Comparison of ENCODE assay signal across 23 cellular contexts in genomic region chr17:35825206-35825605, GRCh38. TPM values are rescaled to one million over a fixed set of nuclear protein-coding genes. Genes with fewer than 3 reads are reported as not detected.
DNase-seq lines count a peak whose midpoint lies in the region; ATAC-seq, FAIRE-seq and TF ChIP-seq lines count a peak whose summit lies in the region.
"Had no signal": no experiment of that assay in that cellular context is flagged by ENCODE, and none has a peak within 500 bp of the region (broad histone marks: within the 10 kb centered on the region; RNA-seq: fewer than 3 reads in every experiment).

No MANE protein-coding gene starts in this region.

- H3K27ac ChIP-seq in CD8-positive, alpha-beta T cell (ENCODE audit: low read depth, low read length): no peak overlapping the region
- no peak overlapping the region for H3K27ac ChIP-seq in GM12878 (ENCODE audit: control insufficient read depth, insufficient read depth)
- H3K27ac ChIP-seq: A549; BLaER1 treated with 17β-estradiol and CSF1 and Interleukin-3, amounts not matched to agents 10 nM and 100 nM had no signal

- TSS peak; percentile 13 for BruUV-seq in GM12878 (replicated peaks; lab: Mats Ljungman, UMichigan)

- no peak for TF ChIP-seq CTCF in CD8-positive, alpha-beta T cell (IDR thresholded peaks at IDR 0.05)
- no peak for TF ChIP-seq CTCF in GM12878 (IDR thresholded peaks at IDR 0.05 in 2 of 3, conservative IDR thresholded peaks at IDR 0.05 in 1 of 3; ENCODE audit: control insufficient read depth in 2 of 3, extremely low read depth in 1 of 3, insufficient read depth in 1 of 3, low read depth in 3 of 3, low read length in 3 of 3)

- no peak overlapping the region for H3K4me3 Mint-ChIP-seq in activated naive CD4-positive, alpha-beta T cell treated with anti-CD3 and anti-CD28 coated beads, Interleukin-2, amount 10 ng/mL, durations not matched to agents 7 days and 5 days
- H3K4me3 Mint-ChIP-seq in activated naive CD4-positive, alpha-beta T cell treated with anti-CD3 and anti-CD28 coated beads for 36 hours: no peak overlapping the region
- no peak overlapping the region for H3K4me3 Mint-ChIP-seq in CD8-positive, alpha-beta T cell
- H3K4me3 Mint-ChIP-seq in memory B cell: no peak overlapping the region
- H3K4me3 Mint-ChIP-seq: CD14-positive monocyte; CD4-positive, alpha-beta T cell had no signal

- TF ChIP-seq POLR2A in GM12878 (IDR thresholded peaks at IDR 0.05; ENCODE audit: low read depth, low read length): no peak
- no peak for TF ChIP-seq POLR2A in erythroblast (IDR thresholded peaks at IDR 0.05; ENCODE audit: low read length)

- H3K27me3 ChIP-seq in CD8-positive, alpha-beta T cell (ENCODE audit: insufficient read depth, low read length): no peaks in the 10 kb centered on the region
- no peaks in the 10 kb centered on the region for H3K27me3 ChIP-seq in GM12878 (replicated peaks in 1 of 2; ENCODE audit: control insufficient read depth in 2 of 2, insufficient read depth in 2 of 2, low read length in 1 of 2)
- H3K27me3 ChIP-seq: BE2C; BLaER1 treated with 17β-estradiol and CSF1 and Interleukin-3, amounts not matched to agents 10 nM and 100 nM had no signal

- no peak overlapping the region for H3K4me2 ChIP-seq in GM12878 (ENCODE audit: control insufficient read depth, insufficient read depth)
- H3K4me2 ChIP-seq: A549; BLaER1 treated with 17β-estradiol and CSF1 and Interleukin-3, amounts not matched to agents 10 nM and 100 nM had no signal

- H3K36me3 ChIP-seq in CD8-positive, alpha-beta T cell (ENCODE audit: insufficient read depth, low read length): peaks cover 30% of the 10 kb centered on the region
- H3K36me3 ChIP-seq in GM12878 (ENCODE audit: control insufficient read depth in 2 of 2, insufficient read depth in 2 of 2, low read length in 1 of 2): peaks cover 1 to 29% of the 10 kb centered on the region in 2 experiments

- no peaks in the 10 kb centered on the region for H3K9me3 ChIP-seq in CD8-positive, alpha-beta T cell (ENCODE audit: low read length)
- no peaks in the 10 kb centered on the region for H3K9me3 ChIP-seq in GM12878 (replicated peaks; ENCODE audit: control insufficient read depth, insufficient read depth, low read length)
- H3K9me3 ChIP-seq: A549; BE2C; BLaER1 treated with 17β-estradiol and CSF1 and Interleukin-3, amounts not matched to agents 10 nM and 100 nM; HAP-1 had no signal

- H3K4me1 Mint-ChIP-seq in activated naive CD4-positive, alpha-beta T cell treated with anti-CD3 and anti-CD28 coated beads, Interleukin-2, amount 10 ng/mL, durations not matched to agents 7 days and 5 days: peaks cover 6% of the 10 kb centered on the region
- peaks cover 6% of the 10 kb centered on the region for H3K4me1 Mint-ChIP-seq in activated naive CD4-positive, alpha-beta T cell treated with anti-CD3 and anti-CD28 coated beads for 36 hours (ENCODE audit: low read depth)
- peaks cover 15% of the 10 kb centered on the region for H3K4me1 Mint-ChIP-seq in CD8-positive, alpha-beta T cell (ENCODE audit: low read depth)
- H3K4me1 Mint-ChIP-seq in memory B cell: peaks cover 3% of the 10 kb centered on the region
- H3K4me1 Mint-ChIP-seq: CD14-positive monocyte had no signal

- H3K79me2 ChIP-seq in GM12878 (ENCODE audit: control insufficient read depth, insufficient read depth, low read length): no peaks in the 10 kb centered on the region; the same call in 1 of the 2 replicates

- POLR2A ChIA-PET in CD8-positive, alpha-beta T cell (lab: Charles Lee): no interaction called here
- POLR2A ChIA-PET in GM12878 (lab: Charles Lee): no interaction called here

- in situ Hi-C loops in GM12878 (cut with MboI): no loop called here

- intact Hi-C loops in activated naive CD4-positive, alpha-beta T cell treated with anti-CD3 and anti-CD28 coated beads for 36 hours (cut with micrococcal nuclease): no loop called here
- intact Hi-C loops in CD8-positive, alpha-beta T cell (cut with DNase I, micrococcal nuclease): no loop called here
- intact Hi-C loops in GM12878 (cut with micrococcal nuclease; ENCODE audit: unreplicated experiment): no loop called here

- 100% methylated on average over 1 of the region's 1 CpG for WGBS in GM12878 (ENCODE audit: insufficient coverage, insufficient replicate concordance, low lambda C conversion rate, missing lambda C conversion rate)

- peak overlapping the region; percentile 30 for H3K27ac Mint-ChIP-seq in activated naive CD4-positive, alpha-beta T cell treated with anti-CD3 and anti-CD28 coated beads, Interleukin-2, amount 10 ng/mL, durations not matched to agents 7 days and 5 days
- no peak overlapping the region for H3K27ac Mint-ChIP-seq in activated naive CD4-positive, alpha-beta T cell treated with anti-CD3 and anti-CD28 coated beads for 36 hours
- peak overlapping the region; percentile 32 for H3K27ac Mint-ChIP-seq in CD8-positive, alpha-beta T cell
- H3K27ac Mint-ChIP-seq in memory B cell: peak overlapping the region; percentile 47
- H3K27ac Mint-ChIP-seq: CD14-positive monocyte; CD4-positive, alpha-beta T cell had no signal

- no peak for ATAC-seq in CD8-positive, alpha-beta T cell
- ATAC-seq in GM12878 (no peak), memory B cell (ENCODE audit: low read depth) (no peak)
- ATAC-seq: A549 had no signal

- no peak for TF ChIP-seq RAD21 in GM12878 (IDR thresholded peaks at IDR 0.05; ENCODE audit: insufficient read depth, low read depth, low read length)

- H3K27me3 Mint-ChIP-seq in activated naive CD4-positive, alpha-beta T cell treated with anti-CD3 and anti-CD28 coated beads, Interleukin-2, amount 10 ng/mL, durations not matched to agents 7 days and 5 days: no peaks in the 10 kb centered on the region
- no peaks in the 10 kb centered on the region for H3K27me3 Mint-ChIP-seq in activated naive CD4-positive, alpha-beta T cell treated with anti-CD3 and anti-CD28 coated beads for 36 hours (ENCODE audit: low read depth)
- H3K27me3 Mint-ChIP-seq in CD8-positive, alpha-beta T cell (ENCODE audit: low read depth): no peaks in the 10 kb centered on the region
- H3K27me3 Mint-ChIP-seq in memory B cell: no peaks in the 10 kb centered on the region
- H3K27me3 Mint-ChIP-seq: CD4-positive, alpha-beta T cell had no signal

- no peak overlapping the region for H2AFZ ChIP-seq in GM12878 (ENCODE audit: control insufficient read depth, low read depth, low read length)

- no peaks in the 10 kb centered on the region for H3K9me3 Mint-ChIP-seq in activated naive CD4-positive, alpha-beta T cell treated with anti-CD3 and anti-CD28 coated beads, Interleukin-2, amount 10 ng/mL, durations not matched to agents 7 days and 5 days
- no peaks in the 10 kb centered on the region for H3K9me3 Mint-ChIP-seq in activated naive CD4-positive, alpha-beta T cell treated with anti-CD3 and anti-CD28 coated beads for 36 hours
- no peaks in the 10 kb centered on the region for H3K9me3 Mint-ChIP-seq in CD8-positive, alpha-beta T cell
- H3K9me3 Mint-ChIP-seq in memory B cell: no peaks in the 10 kb centered on the region
- H3K9me3 Mint-ChIP-seq: CD14-positive monocyte; CD4-positive, alpha-beta T cell had no signal

- peaks cover 59% of the 10 kb centered on the region for H3K36me3 Mint-ChIP-seq in activated naive CD4-positive, alpha-beta T cell treated with anti-CD3 and anti-CD28 coated beads, Interleukin-2, amount 10 ng/mL, durations not matched to agents 7 days and 5 days
- H3K36me3 Mint-ChIP-seq in activated naive CD4-positive, alpha-beta T cell treated with anti-CD3 and anti-CD28 coated beads for 36 hours (ENCODE audit: low read depth): peaks cover 48% of the 10 kb centered on the region
- H3K36me3 Mint-ChIP-seq in CD8-positive, alpha-beta T cell: peaks cover 69% of the 10 kb centered on the region
- H3K36me3 Mint-ChIP-seq in memory B cell: peaks cover 25% of the 10 kb centered on the region

- no peak for FAIRE-seq in GM12878 (lab: Jason Lieb, UNC)
- FAIRE-seq: A549, G401.6, H54 had no signal

- SMC1A ChIA-PET in GM12878 (lab: Charles Lee; ENCODE audit: uncharacterized antibody, unreplicated experiment): no interaction called here

- no peak for TF ChIP-seq EP300 in GM12878 (IDR thresholded peaks at IDR 0.05; ENCODE audit: borderline replicate concordance in 1 of 2, control insufficient read depth in 1 of 2, low read depth in 2 of 2, low read length in 2 of 2)

- H3K4me3 ChIP-seq in CD8-positive, alpha-beta T cell (ENCODE audit: low read depth, low read length): no peak overlapping the region
- H3K4me3 ChIP-seq in GM12878: no peak overlapping the region
- H3K4me3 ChIP-seq: A549; BLaER1 treated with 17β-estradiol and CSF1 and Interleukin-3, amounts not matched to agents 10 nM and 100 nM; HAP-1 had no signal

- RAD21 ChIA-PET in GM12878 (lab: Charles Lee; ENCODE audit: unreplicated experiment): no interaction called here

- CTCF ChIA-PET in activated naive CD4-positive, alpha-beta T cell treated with anti-CD3 and anti-CD28 coated beads, Interleukin-2, amount 10 ng/mL, durations not matched to agents 7 days and 5 days (lab: Charles Lee): no interaction called here
- CTCF ChIA-PET in activated naive CD4-positive, alpha-beta T cell treated with anti-CD3 and anti-CD28 coated beads for 36 hours (lab: Charles Lee): no interaction called here
- CTCF ChIA-PET in CD8-positive, alpha-beta T cell (lab: Charles Lee): interaction anchor here (2.0 kb wide), 1 partner anchor 61 kb away, joined by 9 read pairs; no protein-coding TSS in a partner anchor
- CTCF ChIA-PET in GM12878 (lab: Yijun Ruan, JAX): interaction anchor here (1.4 to 1.5 kb wide), 2 partner anchors 13 to 23 kb away, joined by 3 read pairs; no protein-coding TSS in a partner anchor

- no peak for DNase-seq in activated naive CD4-positive, alpha-beta T cell treated with anti-CD3 and anti-CD28 coated beads, Interleukin-2, amount 10 ng/mL, durations not matched to agents 7 days and 5 days
- DNase-seq in activated naive CD4-positive, alpha-beta T cell treated with anti-CD3 and anti-CD28 coated beads for 36 hours: no peak
- DNase-seq in CD8-positive, alpha-beta T cell: no peak
- DNase-seq in GM12878 (ENCODE audit: low read depth, low spot score) (no peak), memory B cell (ENCODE audit: low spot score in 2 of 2) (no peak), GM19240 (ENCODE audit: insufficient read length, low spot score) (no peak), erythroblast (lab: John Stamatoyannopoulos, UW) (no peak)
- DNase-seq: 8988T; ACHN; AML-193; BE2C; Calu3; CD4-positive, alpha-beta T cell; COR-L47; DMS153; DND-41; GOT3 had no signal

- H4K20me1 ChIP-seq in GM12878 (ENCODE audit: control insufficient read depth, insufficient read depth): no peaks in the 10 kb centered on the region

- no peak overlapping the region for H3K9ac ChIP-seq in GM12878 (ENCODE audit: control insufficient read depth, insufficient read depth, low read length)
- H3K9ac ChIP-seq: BLaER1 treated with 17β-estradiol and CSF1 and Interleukin-3, amounts not matched to agents 10 nM and 100 nM had no signal

- H3K4me1 ChIP-seq in CD8-positive, alpha-beta T cell (ENCODE audit: insufficient read depth, low read length): no peaks in the 10 kb centered on the region
- no peaks in the 10 kb centered on the region for H3K4me1 ChIP-seq in GM12878 (ENCODE audit: control insufficient read depth, insufficient read depth, low read length)
- H3K4me1 ChIP-seq: BE2C, HAP-1 had no signal

RNA-seq across cellular contexts. Expression of gene TAF15, which starts 15.9 kb away (rescaled TPM):
- total RNA-seq in activated naive CD4-positive, alpha-beta T cell treated with anti-CD3 and anti-CD28 coated beads for 36 hours: 100 to 1,000 TPM; 252 to 256 TPM
- total RNA-seq in CD8-positive, alpha-beta T cell: 100 to 1,000 TPM; 118 to 121 TPM
- total RNA-seq in GM12878 (2013; cell fraction: nucleolus; rRNA removed): 439 and 441 TPM in 2 replicates
- 41.9 and 46.2 TPM in 2 replicates for total RNA-seq in GM12878 (2014; rRNA removed)
- total RNA-seq in GM12878 (2014; rRNA removed; fragmentation: Illumina TruSeq; extraction: Trizol): 38.9 and 49.9 TPM in 2 replicates
- 202 and 205 TPM in 2 replicates for total RNA-seq in GM12878 (2021)
- polyA plus RNA-seq in GM12878 (2011; ENCODE audit: low read depth): 123 TPM
- 49.4 and 75.4 TPM in 2 replicates for polyA plus RNA-seq in GM12878 (2011; rRNA removed)
- polyA plus RNA-seq in GM12878 (2011; cell fraction: cytosol; rRNA removed): 45.6 and 59.7 TPM in 2 replicates
- 64.3 and 96.8 TPM in 2 replicates for polyA plus RNA-seq in GM12878 (2011; cell fraction: nucleus; rRNA removed)
- polyA plus RNA-seq in GM12878 (2012): 152 and 223 TPM in 2 replicates
- polyA plus RNA-seq in GM12878 (2014; fragmentation: Illumina TruSeq; extraction: Trizol): 259 and 331 TPM in 2 replicates
- 10 to 100 TPM in 1 of 2 experiments, 1 to 10 TPM in 1; 9.5 to 17.1 TPM for polyA plus RNA-seq in GM12878 (2014; fragmentation: Nextera tagmentation; extraction: Ambion mirVana)
- 131 and 137 TPM in 2 replicates for polyA plus RNA-seq in GM12878 (2014; rRNA removed)
- polyA plus RNA-seq in GM12878 (2016; fragmentation: Nextera tagmentation; extraction: Ambion mirVana): 10 to 100 TPM; 24.2 to 25.5 TPM
- 67.4 and 105 TPM in 2 replicates for polyA minus RNA-seq in GM12878 (2011; rRNA and poly(A)+ RNA removed)
- polyA minus RNA-seq in GM12878 (2011; cell fraction: cytosol; rRNA and poly(A)+ RNA removed): 25.9 and 45.4 TPM in 2 replicates
- polyA minus RNA-seq in GM12878 (2011; cell fraction: nucleus; rRNA and poly(A)+ RNA removed): 84.5 and 117 TPM in 2 replicates

RNA-seq across cellular contexts. Expression of gene MMP28, which starts 29.8 kb away (rescaled TPM):
- total RNA-seq in activated naive CD4-positive, alpha-beta T cell treated with anti-CD3 and anti-CD28 coated beads for 36 hours: under 1 TPM; 0.19 to 0.35 TPM
- 1 to 10 TPM; 5.4 to 6.5 TPM for total RNA-seq in CD8-positive, alpha-beta T cell
- not detected in 2 replicates for total RNA-seq in GM12878 (2013; cell fraction: nucleolus; rRNA removed)
- total RNA-seq in GM12878 (2014; rRNA removed): not detected in 2 replicates
- total RNA-seq in GM12878 (2014; rRNA removed; fragmentation: Illumina TruSeq; extraction: Trizol): not detected in 2 replicates
- total RNA-seq in GM12878 (2021): not detected in 2 replicates
- not detected for polyA plus RNA-seq in GM12878 (2011; ENCODE audit: low read depth)
- polyA plus RNA-seq in GM12878 (2011; rRNA removed): not detected in 2 replicates
- not detected in 2 replicates for polyA plus RNA-seq in GM12878 (2011; cell fraction: cytosol; rRNA removed)
- polyA plus RNA-seq in GM12878 (2011; cell fraction: nucleus; rRNA removed): not detected in 2 replicates
- not detected in 2 replicates for polyA plus RNA-seq in GM12878 (2012)
- not detected in 2 replicates for polyA plus RNA-seq in GM12878 (2014; fragmentation: Illumina TruSeq; extraction: Trizol)
- polyA plus RNA-seq in GM12878 (2014; fragmentation: Nextera tagmentation; extraction: Ambion mirVana): not detected
- not detected in 2 replicates for polyA plus RNA-seq in GM12878 (2014; rRNA removed)
- polyA plus RNA-seq in GM12878 (2016; fragmentation: Nextera tagmentation; extraction: Ambion mirVana): not detected
- not detected in 2 replicates for polyA minus RNA-seq in GM12878 (2011; rRNA and poly(A)+ RNA removed)
- polyA minus RNA-seq in GM12878 (2011; cell fraction: cytosol; rRNA and poly(A)+ RNA removed): 1.9 TPM in 1 of 2 replicates, not detected in the other
- polyA minus RNA-seq in GM12878 (2011; cell fraction: nucleus; rRNA and poly(A)+ RNA removed): not detected in 2 replicates
- total RNA-seq: Calu3 had no signal
- polyA plus RNA-seq: CD14-positive monocyte had no signal

RNA-seq across cellular contexts. Expression of gene HEATR9, which starts 43.5 kb away (rescaled TPM):
- not detected for total RNA-seq in activated naive CD4-positive, alpha-beta T cell treated with anti-CD3 and anti-CD28 coated beads for 36 hours
- 1 to 10 TPM; 2.1 to 2.5 TPM for total RNA-seq in CD8-positive, alpha-beta T cell
- 0.40 and 0.42 TPM in 2 replicates for total RNA-seq in GM12878 (2013; cell fraction: nucleolus; rRNA removed)
- total RNA-seq in GM12878 (2014; rRNA removed) (0.11 TPM in 1 of 2 replicates, not detected in the other), GM12878 (2014; rRNA removed; fragmentation: Illumina TruSeq; extraction: Trizol) (0.04 TPM in 1 of 2 replicates, not detected in the other), GM12878 (2021) (0.21 and 0.53 TPM in 2 replicates)
- not detected for polyA plus RNA-seq in GM12878 (2011; ENCODE audit: low read depth)
- polyA plus RNA-seq in GM12878 (2011; rRNA removed) (0.43 and 0.50 TPM in 2 replicates), GM12878 (2014; fragmentation: Illumina TruSeq; extraction: Trizol) (0.08 and 0.12 TPM in 2 replicates), GM12878 (2014; fragmentation: Nextera tagmentation; extraction: Ambion mirVana) (under 1 TPM; 0.11 to 0.14 TPM), GM12878 (2014; rRNA removed) (0.17 and 0.36 TPM in 2 replicates), GM12878 (2016; fragmentation: Nextera tagmentation; extraction: Ambion mirVana) (not detected)
- 0.27 and 0.28 TPM in 2 replicates for polyA plus RNA-seq in GM12878 (2011; cell fraction: cytosol; rRNA removed)
- polyA plus RNA-seq in GM12878 (2011; cell fraction: nucleus; rRNA removed): 1.6 and 2.5 TPM in 2 replicates
- polyA plus RNA-seq in GM12878 (2012): 0.06 TPM in 1 of 2 replicates, not detected in the other
- polyA minus RNA-seq in GM12878 (2011; rRNA and poly(A)+ RNA removed): 0.29 TPM in 1 of 2 replicates, not detected in the other
- polyA minus RNA-seq in GM12878 (2011; cell fraction: cytosol; rRNA and poly(A)+ RNA removed): not detected in 2 replicates
- 0.29 and 0.48 TPM in 2 replicates for polyA minus RNA-seq in GM12878 (2011; cell fraction: nucleus; rRNA and poly(A)+ RNA removed)
- total RNA-seq: Calu3 had no signal
- polyA plus RNA-seq: A549, CD14-positive monocyte had no signal

RNA-seq across cellular contexts. Expression of gene CCL5, which starts 55.0 kb away (rescaled TPM):
- 1 to 10 TPM; 1.9 to 2.5 TPM for total RNA-seq in activated naive CD4-positive, alpha-beta T cell treated with anti-CD3 and anti-CD28 coated beads for 36 hours
- total RNA-seq in CD8-positive, alpha-beta T cell: 100 to 1,000 TPM; 398 to 442 TPM
- total RNA-seq in GM12878 (2013; cell fraction: nucleolus; rRNA removed): 13.2 and 14.2 TPM in 2 replicates
- total RNA-seq in GM12878 (2014; rRNA removed) (82.0 and 96.3 TPM in 2 replicates), GM12878 (2014; rRNA removed; fragmentation: Illumina TruSeq; extraction: Trizol) (75.4 and 79.6 TPM in 2 replicates), GM12878 (2021) (60.2 and 71.7 TPM in 2 replicates)
- polyA plus RNA-seq in GM12878 (2011; ENCODE audit: low read depth): 24.2 TPM
- polyA plus RNA-seq in GM12878 (2011; rRNA removed) (166 and 175 TPM in 2 replicates), GM12878 (2014; fragmentation: Illumina TruSeq; extraction: Trizol) (95.6 and 112 TPM in 2 replicates), GM12878 (2014; fragmentation: Nextera tagmentation; extraction: Ambion mirVana) (100 to 1,000 TPM; 139 to 186 TPM), GM12878 (2014; rRNA removed) (84.0 and 99.6 TPM in 2 replicates), GM12878 (2016; fragmentation: Nextera tagmentation; extraction: Ambion mirVana) (10 to 100 TPM; 45.7 to 56.1 TPM)
- polyA plus RNA-seq in GM12878 (2011; cell fraction: cytosol; rRNA removed): 161 and 226 TPM in 2 replicates
- 21.7 and 23.4 TPM in 2 replicates for polyA plus RNA-seq in GM12878 (2011; cell fraction: nucleus; rRNA removed)
- polyA plus RNA-seq in GM12878 (2012): 28.6 and 36.4 TPM in 2 replicates
- 62.0 and 109 TPM in 2 replicates for polyA minus RNA-seq in GM12878 (2011; rRNA and poly(A)+ RNA removed)
- 37.3 and 38.6 TPM in 2 replicates for polyA minus RNA-seq in GM12878 (2011; cell fraction: cytosol; rRNA and poly(A)+ RNA removed)
- polyA minus RNA-seq in GM12878 (2011; cell fraction: nucleus; rRNA and poly(A)+ RNA removed): 4.0 and 6.3 TPM in 2 replicates

Comparison
In these comparisons a context has a peak if more than half of its experiments do, and no peak if none do; other contexts are left out.
1. RNA of gene MMP28, which starts 29.8 kb away (total RNA-seq): 5.4 to 6.5 TPM in CD8-positive, alpha-beta T cell; 0.19 to 0.35 TPM in activated naive CD4-positive, alpha-beta T cell treated with anti-CD3 and anti-CD28 coated beads for 36 hours and not detected in GM12878; every median in the first group is over 4 times any median in the second.
2. CTCF ChIA-PET loops: an anchor here in CD8-positive, alpha-beta T cell (2.0 kb wide) and GM12878 (1.4 to 1.5 kb wide); none called in activated naive CD4-positive, alpha-beta T cell treated with anti-CD3 and anti-CD28 coated beads, Interleukin-2, amount 10 ng/mL, durations not matched to agents 7 days and 5 days and activated naive CD4-positive, alpha-beta T cell treated with anti-CD3 and anti-CD28 coated beads for 36 hours.